In the genomic region with DNA sequence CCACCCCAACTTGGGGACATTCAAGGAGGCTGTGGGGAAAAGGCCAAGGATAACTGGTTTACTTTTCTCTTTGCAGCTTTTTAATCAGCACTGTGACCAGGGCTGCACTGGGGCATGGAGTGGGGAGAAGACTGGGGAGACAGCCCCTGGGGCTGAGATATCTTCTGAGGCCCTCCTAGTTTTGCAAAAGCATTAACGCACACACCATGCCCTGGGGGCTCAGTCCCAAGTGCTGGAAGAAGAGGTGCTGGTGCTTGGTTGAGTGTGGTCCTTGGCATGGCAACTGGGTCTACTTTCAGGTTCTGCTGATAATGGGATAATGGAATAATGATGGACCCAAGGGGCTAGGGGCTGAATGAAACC, we compare ENCODE assay signal across 1 cellular context.
TF ChIP-seq lines count a peak whose summit lies in the region.

No MANE protein-coding gene starts in this region.

TF ChIP-seq in HCT116, 20 proteins besides CTCF, POLR2A, EP300 and RAD21:
- TF ChIP-seq, protein P1, sequence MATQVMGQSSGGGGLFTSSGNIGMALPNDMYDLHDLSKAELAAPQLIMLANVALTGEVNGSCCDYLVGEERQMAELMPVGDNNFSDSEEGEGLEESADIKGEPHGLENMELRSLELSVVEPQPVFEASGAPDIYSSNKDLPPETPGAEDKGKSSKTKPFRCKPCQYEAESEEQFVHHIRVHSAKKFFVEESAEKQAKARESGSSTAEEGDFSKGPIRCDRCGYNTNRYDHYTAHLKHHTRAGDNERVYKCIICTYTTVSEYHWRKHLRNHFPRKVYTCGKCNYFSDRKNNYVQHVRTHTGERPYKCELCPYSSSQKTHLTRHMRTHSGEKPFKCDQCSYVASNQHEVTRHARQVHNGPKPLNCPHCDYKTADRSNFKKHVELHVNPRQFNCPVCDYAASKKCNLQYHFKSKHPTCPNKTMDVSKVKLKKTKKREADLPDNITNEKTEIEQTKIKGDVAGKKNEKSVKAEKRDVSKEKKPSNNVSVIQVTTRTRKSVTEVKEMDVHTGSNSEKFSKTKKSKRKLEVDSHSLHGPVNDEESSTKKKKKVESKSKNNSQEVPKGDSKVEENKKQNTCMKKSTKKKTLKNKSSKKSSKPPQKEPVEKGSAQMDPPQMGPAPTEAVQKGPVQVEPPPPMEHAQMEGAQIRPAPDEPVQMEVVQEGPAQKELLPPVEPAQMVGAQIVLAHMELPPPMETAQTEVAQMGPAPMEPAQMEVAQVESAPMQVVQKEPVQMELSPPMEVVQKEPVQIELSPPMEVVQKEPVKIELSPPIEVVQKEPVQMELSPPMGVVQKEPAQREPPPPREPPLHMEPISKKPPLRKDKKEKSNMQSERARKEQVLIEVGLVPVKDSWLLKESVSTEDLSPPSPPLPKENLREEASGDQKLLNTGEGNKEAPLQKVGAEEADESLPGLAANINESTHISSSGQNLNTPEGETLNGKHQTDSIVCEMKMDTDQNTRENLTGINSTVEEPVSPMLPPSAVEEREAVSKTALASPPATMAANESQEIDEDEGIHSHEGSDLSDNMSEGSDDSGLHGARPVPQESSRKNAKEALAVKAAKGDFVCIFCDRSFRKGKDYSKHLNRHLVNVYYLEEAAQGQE (IDR thresholded peaks at IDR 0.05; ENCODE audit: low read depth), result no peak
- TF ChIP-seq CBX3 (IDR thresholded peaks at IDR 0.05; ENCODE audit: low read depth) (no peak), YY1 (IDR thresholded peaks at IDR 0.05; ENCODE audit: extremely low read depth, insufficient replicate concordance, low read depth, low read length) (no peak), EGR1 (IDR thresholded peaks at IDR 0.05; ENCODE audit: low read depth) (no peak)
- TF ChIP-seq, protein P2, sequence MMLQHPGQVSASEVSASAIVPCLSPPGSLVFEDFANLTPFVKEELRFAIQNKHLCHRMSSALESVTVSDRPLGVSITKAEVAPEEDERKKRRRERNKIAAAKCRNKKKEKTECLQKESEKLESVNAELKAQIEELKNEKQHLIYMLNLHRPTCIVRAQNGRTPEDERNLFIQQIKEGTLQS (IDR thresholded peaks at IDR 0.05), result no peak
